In the genomic region with DNA sequence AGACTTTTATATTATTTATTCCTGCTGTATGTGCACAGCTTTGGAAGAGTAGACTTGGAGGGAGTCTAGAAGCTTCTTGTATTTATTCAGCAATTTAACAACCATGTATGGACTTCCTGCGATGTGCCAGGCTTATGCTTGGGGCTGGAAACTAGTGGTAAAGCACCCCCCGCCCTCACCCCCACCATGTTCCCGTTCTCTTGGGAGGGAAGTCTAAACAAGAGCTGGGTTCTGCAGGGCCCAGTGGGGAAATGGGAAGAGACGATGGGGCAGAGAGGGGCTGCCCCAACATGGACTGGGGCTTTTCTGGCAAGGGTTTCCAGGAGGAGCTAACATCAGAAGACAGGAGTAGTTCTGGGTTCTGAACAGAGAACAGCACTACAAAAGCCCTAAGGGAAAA, we compare ENCODE assay signal across 11 cellular contexts. TPM values are rescaled to one million over a fixed set of nuclear protein-coding genes. Genes with fewer than 3 reads are reported as not detected.
A peak's percentile ranks its signal among the peaks of the same experiment; 100 is the strongest.
DNase-seq lines count a peak whose midpoint lies in the region; ATAC-seq, FAIRE-seq and TF ChIP-seq lines count a peak whose summit lies in the region.
"Had no signal": no experiment of that assay in that cellular context is flagged by ENCODE, and none has a peak within 500 bp of the region (broad histone marks: within the 10 kb centered on the region; RNA-seq: fewer than 3 reads in every experiment).

No MANE protein-coding gene starts in this region.

- no peaks in the 10 kb centered on the region for H3K79me2 ChIP-seq in osteoblast (ENCODE audit: insufficient read depth, low read length)

- CTCF ChIA-PET in AG04450 (lab: Charles Lee): interaction anchor here (0.6 to 4.5 kb wide), 6 partner anchors 9 to 40 kb away, joined by 3 to 18 read pairs (median 4); a partner anchor contains a TSS

- no peak for FAIRE-seq in RCC 7860 (lab: Jason Lieb, UNC)

- H3K4me1 ChIP-seq in Peyer's patch: peaks cover 4 to 45% (median 33%) of the 10 kb centered on the region in 4 donors
- peaks cover 0 to 79% (median 33%) of the 10 kb centered on the region in 3 donors for H3K4me1 ChIP-seq in gastroesophageal sphincter
- peaks cover 20% of the 10 kb centered on the region for H3K4me1 ChIP-seq in osteoblast (ENCODE audit: insufficient read depth, low read length)

- TF ChIP-seq POLR2A in Peyer's patch (IDR thresholded peaks at IDR 0.05) (no peak), gastroesophageal sphincter (IDR thresholded peaks at IDR 0.05) (no peak)

- H4K20me1 ChIP-seq in osteoblast (ENCODE audit: insufficient read depth, low read length): no peaks in the 10 kb centered on the region

- no peaks in the 10 kb centered on the region for H3K27me3 ChIP-seq in AG04450 (ENCODE audit: control insufficient read depth, insufficient read depth, low read length)
- H3K27me3 ChIP-seq in Peyer's patch: no peaks in the 10 kb centered on the region
- no peaks in the 10 kb centered on the region for H3K27me3 ChIP-seq in gastroesophageal sphincter
- no peaks in the 10 kb centered on the region for H3K27me3 ChIP-seq in osteoblast (ENCODE audit: insufficient read depth, low read length)

- ATAC-seq in gastroesophageal sphincter (no peak), GM21423 (IDR thresholded peaks at IDR 0.05; ENCODE audit: unreplicated experiment) (no peak)

- H3K4me2 ChIP-seq in osteoblast (ENCODE audit: insufficient read depth, low read length): peak overlapping the region; percentile 18

- H3K36me3 ChIP-seq in Peyer's patch: peaks cover 0 to 18% (median 0%) of the 10 kb centered on the region in 3 donors
- H3K36me3 ChIP-seq in gastroesophageal sphincter: peaks cover 0 to 32% of the 10 kb centered on the region in 2 donors
- H3K36me3 ChIP-seq in osteoblast (ENCODE audit: insufficient read depth, low read length): peaks cover 5% of the 10 kb centered on the region

- H3K9me3 ChIP-seq in AG04450 (ENCODE audit: control insufficient read depth, insufficient read depth, low read length) (no peaks in the 10 kb centered on the region; the same call in 1 of the 2 replicates), Peyer's patch (no peaks in the 10 kb centered on the region), gastroesophageal sphincter (no peaks in the 10 kb centered on the region), osteoblast (ENCODE audit: low read depth, low read length) (no peaks in the 10 kb centered on the region)

- peak overlapping the region; percentile 61 for H2AFZ ChIP-seq in osteoblast (ENCODE audit: low read length)

- TF ChIP-seq EP300 in gastroesophageal sphincter (IDR thresholded peaks at IDR 0.05): no peak

- H3K4me3 ChIP-seq in AG04450 (ENCODE audit: low read depth, low read length) (no peak overlapping the region), Peyer's patch (no peak overlapping the region), gastroesophageal sphincter (peak overlapping the region in 1 of 2 donors; percentile 10), osteoblast (ENCODE audit: insufficient read depth, low read length) (no peak overlapping the region)

- no peak for TF ChIP-seq CTCF in AG04450 (IDR thresholded peaks at IDR 0.05; ENCODE audit: low read depth, low read length)
- no peak for TF ChIP-seq CTCF in Peyer's patch (IDR thresholded peaks at IDR 0.05)
- TF ChIP-seq CTCF in gastroesophageal sphincter (IDR thresholded peaks at IDR 0.05): no peak
- no peak for TF ChIP-seq CTCF in osteoblast (IDR thresholded peaks at IDR 0.05; ENCODE audit: extremely low read depth, low read depth, low read length)

- WGBS in gastroesophageal sphincter (ENCODE audit: low coverage in 1 of 2), 2 donors: 40 to 65% methylated on average over 1 to 3 of the region's 4 CpGs

- no peak for DNase-seq in AG04450 (ENCODE audit: low read depth, low spot score)
- no peak for DNase-seq in Peyer's patch
- no peak for DNase-seq in osteoblast (ENCODE audit: insufficient read length, low spot score, missing footprints)
- DNase-seq in NCI-H748 treated with DMSO at 0.1 percent for 48 hours (lab: John Stamatoyannopoulos, UW): no peak
- DNase-seq in NCI-H1694 (lab: John Stamatoyannopoulos, UW): no peak
- DNase-seq in RCC 7860 (ENCODE audit: low spot score): no peak
- DNase-seq: MM.1S had no signal

- POLR2A ChIA-PET in AG04450 (lab: Yijun Ruan, JAX): interaction anchor here (0.8 kb wide), 1 partner anchor 11 kb away, joined by 3 read pairs; a partner anchor contains a TSS

- H3K27ac ChIP-seq in AG04450 (ENCODE audit: low read depth, low read length): peak overlapping the region; percentile 11
- peak overlapping the region; percentile 5 to 48 (median 27) for H3K27ac ChIP-seq in Peyer's patch
- H3K27ac ChIP-seq in gastroesophageal sphincter: peak overlapping the region in 3 of 4 donors; percentile 50 to 94 (median 51)
- no peak overlapping the region for H3K27ac ChIP-seq in osteoblast (ENCODE audit: low read depth, low read length)

RNA-seq across cellular contexts. Expression of a gene that starts 8.0 kb away (rescaled TPM):
- polyA plus RNA-seq in AG04450 (2011; rRNA removed): 11.2 and 13.0 TPM in 2 replicates
- polyA minus RNA-seq in AG04450 (2011; rRNA and poly(A)+ RNA removed): 12.9 and 13.1 TPM in 2 replicates
- 10 to 100 TPM; 62.7 to 99.6 (median 68.2) TPM for total RNA-seq in Peyer's patch
- total RNA-seq in gastroesophageal sphincter: 10 to 100 TPM; 23.5 to 57.7 (median 31.6) TPM
- 2.9 and 4.0 TPM in 2 replicates for total RNA-seq in osteoblast

RNA-seq across cellular contexts. Expression of a gene that starts 11.0 kb away (rescaled TPM):
- polyA plus RNA-seq in AG04450 (2011; rRNA removed): 31.1 and 50.3 TPM in 2 replicates
- polyA minus RNA-seq in AG04450 (2011; rRNA and poly(A)+ RNA removed): 70.4 and 97.9 TPM in 2 replicates
- total RNA-seq in Peyer's patch (10 to 100 TPM in 3 of 4 donors, 1 to 10 TPM in 1; 3.9 to 96.0 (median 49.8) TPM), gastroesophageal sphincter (100 to 1,000 TPM in 2 of 4 donors, 10 to 100 TPM in 2; 48.3 to 428 (median 103) TPM), osteoblast (43.6 and 87.6 TPM in 2 replicates)

RNA-seq across cellular contexts. Expression of a gene that starts 33.1 kb away (rescaled TPM):
- polyA plus RNA-seq in AG04450 (2011; rRNA removed): 17.4 and 23.4 TPM in 2 replicates
- polyA minus RNA-seq in AG04450 (2011; rRNA and poly(A)+ RNA removed): 4.7 and 7.9 TPM in 2 replicates
- 10 to 100 TPM in 1 of 4 donors, 1 to 10 TPM in 3; 4.7 to 19.0 (median 8.0) TPM for total RNA-seq in Peyer's patch
- 10 to 100 TPM; 19.2 to 35.6 (median 27.1) TPM for total RNA-seq in gastroesophageal sphincter
- 13.8 and 14.4 TPM in 2 replicates for total RNA-seq in osteoblast

RNA-seq across cellular contexts. Expression of a gene that starts 56.5 kb away (rescaled TPM):
- not detected in 2 replicates for polyA plus RNA-seq in AG04450 (2011; rRNA removed)
- polyA minus RNA-seq in AG04450 (2011; rRNA and poly(A)+ RNA removed): not detected in 2 replicates
- total RNA-seq in Peyer's patch: under 1 TPM in 1 of 4 donors, not detected in 3; 0.53 TPM
- total RNA-seq in gastroesophageal sphincter: under 1 TPM in 1 of 4 donors, not detected in 3; 0.35 TPM
- total RNA-seq in osteoblast: not detected in 2 replicates
- total RNA-seq: fibroblast of lung, lung microvascular endothelial cell had no signal
- polyA plus RNA-seq: fibroblast of lung had no signal
